In the genomic region with DNA sequence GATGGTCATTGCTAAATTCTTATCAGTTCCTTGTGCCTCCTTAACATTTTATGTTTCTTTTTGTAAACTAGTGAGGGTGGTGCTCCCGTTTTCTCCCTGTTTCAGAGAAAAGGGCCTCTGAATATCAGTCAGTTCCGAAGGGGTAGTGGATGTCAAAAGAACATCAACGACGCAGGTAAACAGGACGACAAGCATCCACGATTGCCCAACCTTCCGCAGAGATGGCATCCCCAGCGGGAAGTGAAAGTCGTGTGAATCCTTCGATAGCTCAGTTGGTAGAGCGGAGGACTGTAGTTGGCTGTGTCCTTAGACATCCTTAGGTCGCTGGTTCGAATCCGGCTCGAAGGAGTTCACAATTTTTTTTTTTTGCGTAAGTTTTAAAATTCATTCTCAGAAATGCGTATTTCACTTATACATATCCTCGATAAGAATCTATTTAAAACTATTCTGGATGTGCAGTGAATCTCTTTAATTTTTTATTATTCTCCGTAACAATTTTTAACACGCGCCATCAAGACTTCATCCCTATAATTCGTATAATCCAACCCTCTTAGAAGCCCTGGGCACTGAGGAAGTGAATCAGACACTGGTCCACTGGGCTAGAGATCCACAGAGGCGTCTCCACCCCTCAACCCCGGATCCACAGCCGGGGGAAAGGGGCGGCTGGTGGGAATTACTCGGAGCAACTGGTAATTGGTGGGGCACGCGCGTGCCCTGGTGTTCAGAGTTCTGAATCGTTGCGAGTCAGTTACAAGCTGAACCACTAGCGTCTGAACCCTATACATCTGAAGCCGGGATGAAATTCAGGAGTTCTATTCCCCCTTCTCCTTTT, we compare ENCODE assay signal across 1 cellular context.
TF ChIP-seq lines count a peak whose summit lies in the region.

No MANE protein-coding gene starts in this region.

TF ChIP-seq in HEK293, 187 proteins besides CTCF, POLR2A, EP300 and RAD21 (continued from another document and continues in another):
- TF ChIP-seq ZNF561 (tag by site-specific recombination; IDR thresholded peaks at IDR 0.05; ENCODE audit: borderline replicate concordance) = 0 out of 2 replicates have a peak, but pooled peaks have one; percentile 53
- peak; percentile 57; the same call in 1 of the 2 replicates for TF ChIP-seq YY1 (tag by site-specific recombination; IDR thresholded peaks at IDR 0.05)
- TF ChIP-seq SP2 (tag by site-specific recombination; IDR thresholded peaks at IDR 0.05) = peak; percentile 32; the same call in 1 of the 2 replicates
- TF ChIP-seq, protein P1, sequence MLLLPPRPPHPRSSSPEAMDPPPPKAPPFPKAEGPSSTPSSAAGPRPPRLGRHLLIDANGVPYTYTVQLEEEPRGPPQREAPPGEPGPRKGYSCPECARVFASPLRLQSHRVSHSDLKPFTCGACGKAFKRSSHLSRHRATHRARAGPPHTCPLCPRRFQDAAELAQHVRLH (tag by site-specific recombination; IDR thresholded peaks at IDR 0.05) = peak; percentile 77
- peak; percentile 84; the same call in 1 of the 2 replicates for TF ChIP-seq ZNF324 (tag by site-specific recombination; IDR thresholded peaks at IDR 0.05)
- no peak for TF ChIP-seq OVOL3 (tag by site-specific recombination; IDR thresholded peaks at IDR 0.05)
- TF ChIP-seq, protein P2, sequence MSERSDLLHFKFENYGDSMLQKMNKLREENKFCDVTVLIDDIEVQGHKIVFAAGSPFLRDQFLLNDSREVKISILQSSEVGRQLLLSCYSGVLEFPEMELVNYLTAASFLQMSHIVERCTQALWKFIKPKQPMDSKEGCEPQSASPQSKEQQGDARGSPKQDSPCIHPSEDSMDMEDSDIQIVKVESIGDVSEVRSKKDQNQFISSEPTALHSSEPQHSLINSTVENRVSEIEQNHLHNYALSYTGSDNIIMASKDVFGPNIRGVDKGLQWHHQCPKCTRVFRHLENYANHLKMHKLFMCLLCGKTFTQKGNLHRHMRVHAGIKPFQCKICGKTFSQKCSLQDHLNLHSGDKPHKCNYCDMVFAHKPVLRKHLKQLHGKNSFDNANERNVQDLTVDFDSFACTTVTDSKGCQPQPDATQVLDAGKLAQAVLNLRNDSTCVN (tag by site-specific recombination; optimal IDR thresholded peaks at IDR 0.05) = peak; percentile 51
- TF ChIP-seq SCRT1 (tag by site-specific recombination; IDR thresholded peaks at IDR 0.05; ENCODE audit: borderline replicate concordance) = peak; percentile 64; the same call in 1 of the 2 replicates
- TF ChIP-seq MZF1 (tag by site-specific recombination; IDR thresholded peaks at IDR 0.05; ENCODE audit: borderline replicate concordance) = peak; percentile 19; the same call in 1 of the 2 replicates
- TF ChIP-seq GLI2 (tag by site-specific recombination; IDR thresholded peaks at IDR 0.05; ENCODE audit: borderline replicate concordance, low read depth) = 0 out of 2 replicates have a peak, but pooled peaks have one; percentile 2
- peak; percentile 89 for TF ChIP-seq ZNF660 (tag by site-specific recombination; IDR thresholded peaks at IDR 0.05)
- TF ChIP-seq, protein P3, sequence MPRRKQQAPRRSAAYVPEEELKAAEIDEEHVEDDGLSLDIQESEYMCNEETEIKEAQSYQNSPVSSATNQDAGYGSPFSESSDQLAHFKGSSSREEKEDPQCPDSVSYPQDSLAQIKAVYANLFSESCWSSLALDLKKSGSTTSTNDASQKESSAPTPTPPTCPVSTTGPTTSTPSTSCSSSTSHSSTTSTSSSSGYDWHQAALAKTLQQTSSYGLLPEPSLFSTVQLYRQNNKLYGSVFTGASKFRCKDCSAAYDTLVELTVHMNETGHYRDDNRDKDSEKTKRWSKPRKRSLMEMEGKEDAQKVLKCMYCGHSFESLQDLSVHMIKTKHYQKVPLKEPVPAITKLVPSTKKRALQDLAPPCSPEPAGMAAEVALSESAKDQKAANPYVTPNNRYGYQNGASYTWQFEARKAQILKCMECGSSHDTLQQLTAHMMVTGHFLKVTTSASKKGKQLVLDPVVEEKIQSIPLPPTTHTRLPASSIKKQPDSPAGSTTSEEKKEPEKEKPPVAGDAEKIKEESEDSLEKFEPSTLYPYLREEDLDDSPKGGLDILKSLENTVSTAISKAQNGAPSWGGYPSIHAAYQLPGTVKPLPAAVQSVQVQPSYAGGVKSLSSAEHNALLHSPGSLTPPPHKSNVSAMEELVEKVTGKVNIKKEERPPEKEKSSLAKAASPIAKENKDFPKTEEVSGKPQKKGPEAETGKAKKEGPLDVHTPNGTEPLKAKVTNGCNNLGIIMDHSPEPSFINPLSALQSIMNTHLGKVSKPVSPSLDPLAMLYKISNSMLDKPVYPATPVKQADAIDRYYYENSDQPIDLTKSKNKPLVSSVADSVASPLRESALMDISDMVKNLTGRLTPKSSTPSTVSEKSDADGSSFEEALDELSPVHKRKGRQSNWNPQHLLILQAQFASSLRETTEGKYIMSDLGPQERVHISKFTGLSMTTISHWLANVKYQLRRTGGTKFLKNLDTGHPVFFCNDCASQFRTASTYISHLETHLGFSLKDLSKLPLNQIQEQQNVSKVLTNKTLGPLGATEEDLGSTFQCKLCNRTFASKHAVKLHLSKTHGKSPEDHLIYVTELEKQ (tag by site-specific recombination; IDR thresholded peaks at IDR 0.05; ENCODE audit: borderline replicate concordance) = peak; percentile 61; the same call in 1 of the 2 replicates
- TF ChIP-seq ZBTB20 (tag by site-specific recombination; IDR thresholded peaks at IDR 0.05) = peak; percentile 82
- peak; percentile 44; the same call in 1 of the 2 replicates for TF ChIP-seq ZNF785 (tag by site-specific recombination; IDR thresholded peaks at IDR 0.05)
- peak; percentile 48 for TF ChIP-seq ZNF394 (tag by site-specific recombination; IDR thresholded peaks at IDR 0.05; ENCODE audit: borderline replicate concordance)
- TF ChIP-seq ZNF214 (tag by site-specific recombination; IDR thresholded peaks at IDR 0.05; ENCODE audit: borderline replicate concordance) = peak; percentile 77; the same call in 1 of the 2 replicates
- peak; percentile 55 for TF ChIP-seq ZSCAN30 (tag by site-specific recombination; IDR thresholded peaks at IDR 0.05)
- TF ChIP-seq, protein P4, sequence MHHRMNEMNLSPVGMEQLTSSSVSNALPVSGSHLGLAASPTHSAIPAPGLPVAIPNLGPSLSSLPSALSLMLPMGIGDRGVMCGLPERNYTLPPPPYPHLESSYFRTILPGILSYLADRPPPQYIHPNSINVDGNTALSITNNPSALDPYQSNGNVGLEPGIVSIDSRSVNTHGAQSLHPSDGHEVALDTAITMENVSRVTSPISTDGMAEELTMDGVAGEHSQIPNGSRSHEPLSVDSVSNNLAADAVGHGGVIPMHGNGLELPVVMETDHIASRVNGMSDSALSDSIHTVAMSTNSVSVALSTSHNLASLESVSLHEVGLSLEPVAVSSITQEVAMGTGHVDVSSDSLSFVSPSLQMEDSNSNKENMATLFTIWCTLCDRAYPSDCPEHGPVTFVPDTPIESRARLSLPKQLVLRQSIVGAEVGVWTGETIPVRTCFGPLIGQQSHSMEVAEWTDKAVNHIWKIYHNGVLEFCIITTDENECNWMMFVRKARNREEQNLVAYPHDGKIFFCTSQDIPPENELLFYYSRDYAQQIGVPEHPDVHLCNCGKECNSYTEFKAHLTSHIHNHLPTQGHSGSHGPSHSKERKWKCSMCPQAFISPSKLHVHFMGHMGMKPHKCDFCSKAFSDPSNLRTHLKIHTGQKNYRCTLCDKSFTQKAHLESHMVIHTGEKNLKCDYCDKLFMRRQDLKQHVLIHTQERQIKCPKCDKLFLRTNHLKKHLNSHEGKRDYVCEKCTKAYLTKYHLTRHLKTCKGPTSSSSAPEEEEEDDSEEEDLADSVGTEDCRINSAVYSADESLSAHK (tag by site-specific recombination; IDR thresholded peaks at IDR 0.05) = 0 out of 2 replicates have a peak, but pooled peaks have one; percentile 22
- TF ChIP-seq, protein P5, sequence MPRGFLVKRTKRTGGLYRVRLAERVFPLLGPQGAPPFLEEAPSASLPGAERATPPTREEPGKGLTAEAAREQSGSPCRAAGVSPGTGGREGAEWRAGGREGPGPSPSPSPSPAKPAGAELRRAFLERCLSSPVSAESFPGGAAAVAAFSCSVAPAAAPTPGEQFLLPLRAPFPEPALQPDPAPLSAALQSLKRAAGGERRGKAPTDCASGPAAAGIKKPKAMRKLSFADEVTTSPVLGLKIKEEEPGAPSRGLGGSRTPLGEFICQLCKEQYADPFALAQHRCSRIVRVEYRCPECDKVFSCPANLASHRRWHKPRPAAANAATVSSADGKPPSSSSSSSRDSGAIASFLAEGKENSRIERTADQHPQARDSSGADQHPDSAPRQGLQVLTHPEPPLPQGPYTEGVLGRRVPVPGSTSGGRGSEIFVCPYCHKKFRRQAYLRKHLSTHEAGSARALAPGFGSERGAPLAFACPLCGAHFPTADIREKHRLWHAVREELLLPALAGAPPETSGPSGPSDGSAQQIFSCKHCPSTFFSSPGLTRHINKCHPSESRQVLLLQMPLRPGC (tag by site-specific recombination; IDR thresholded peaks at IDR 0.05) = peak; percentile 74; the same call in 1 of the 2 replicates
- peak; percentile 60; the same call in 1 of the 2 replicates for TF ChIP-seq ZXDB (tag by site-specific recombination; IDR thresholded peaks at IDR 0.05)
- TF ChIP-seq ZEB2 (tag by site-specific recombination; IDR thresholded peaks at IDR 0.05) = peak; percentile 43; the same call in 1 of the 2 replicates
- TF ChIP-seq ZBTB48 (tag by site-specific recombination; IDR thresholded peaks at IDR 0.05) = no peak
- TF ChIP-seq, protein P6, sequence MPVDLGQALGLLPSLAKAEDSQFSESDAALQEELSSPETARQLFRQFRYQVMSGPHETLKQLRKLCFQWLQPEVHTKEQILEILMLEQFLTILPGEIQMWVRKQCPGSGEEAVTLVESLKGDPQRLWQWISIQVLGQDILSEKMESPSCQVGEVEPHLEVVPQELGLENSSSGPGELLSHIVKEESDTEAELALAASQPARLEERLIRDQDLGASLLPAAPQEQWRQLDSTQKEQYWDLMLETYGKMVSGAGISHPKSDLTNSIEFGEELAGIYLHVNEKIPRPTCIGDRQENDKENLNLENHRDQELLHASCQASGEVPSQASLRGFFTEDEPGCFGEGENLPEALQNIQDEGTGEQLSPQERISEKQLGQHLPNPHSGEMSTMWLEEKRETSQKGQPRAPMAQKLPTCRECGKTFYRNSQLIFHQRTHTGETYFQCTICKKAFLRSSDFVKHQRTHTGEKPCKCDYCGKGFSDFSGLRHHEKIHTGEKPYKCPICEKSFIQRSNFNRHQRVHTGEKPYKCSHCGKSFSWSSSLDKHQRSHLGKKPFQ (tag by site-specific recombination; IDR thresholded peaks at IDR 0.05) = peak; percentile 79
- peak; percentile 68; the same call in 1 of the 2 replicates for TF ChIP-seq ZNF2 (tag by site-specific recombination; IDR thresholded peaks at IDR 0.05)
- TF ChIP-seq ZNF654 (tag by site-specific recombination; IDR thresholded peaks at IDR 0.05; ENCODE audit: low read depth) = peak; percentile 63
- no peak for TF ChIP-seq ZNF510 (tag by site-specific recombination; IDR thresholded peaks at IDR 0.05; ENCODE audit: insufficient replicate concordance)
- no peak for TF ChIP-seq ZNF571 (tag by site-specific recombination; IDR thresholded peaks at IDR 0.05)
- TF ChIP-seq, protein P7, sequence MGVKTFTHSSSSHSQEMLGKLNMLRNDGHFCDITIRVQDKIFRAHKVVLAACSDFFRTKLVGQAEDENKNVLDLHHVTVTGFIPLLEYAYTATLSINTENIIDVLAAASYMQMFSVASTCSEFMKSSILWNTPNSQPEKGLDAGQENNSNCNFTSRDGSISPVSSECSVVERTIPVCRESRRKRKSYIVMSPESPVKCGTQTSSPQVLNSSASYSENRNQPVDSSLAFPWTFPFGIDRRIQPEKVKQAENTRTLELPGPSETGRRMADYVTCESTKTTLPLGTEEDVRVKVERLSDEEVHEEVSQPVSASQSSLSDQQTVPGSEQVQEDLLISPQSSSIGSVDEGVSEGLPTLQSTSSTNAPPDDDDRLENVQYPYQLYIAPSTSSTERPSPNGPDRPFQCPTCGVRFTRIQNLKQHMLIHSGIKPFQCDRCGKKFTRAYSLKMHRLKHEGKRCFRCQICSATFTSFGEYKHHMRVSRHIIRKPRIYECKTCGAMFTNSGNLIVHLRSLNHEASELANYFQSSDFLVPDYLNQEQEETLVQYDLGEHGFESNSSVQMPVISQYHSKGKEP (tag by site-specific recombination; IDR thresholded peaks at IDR 0.05) = peak; percentile 59
- peak; percentile 86; the same call in 1 of the 2 replicates for TF ChIP-seq REPIN1 (tag by site-specific recombination; IDR thresholded peaks at IDR 0.05; ENCODE audit: low read depth)
- peak; percentile 68 for TF ChIP-seq KLF8 (tag by site-specific recombination; IDR thresholded peaks at IDR 0.05)
- TF ChIP-seq ZNF501 (tag by site-specific recombination; IDR thresholded peaks at IDR 0.05) = peak; percentile 73; the same call in 1 of the 2 replicates
- TF ChIP-seq, protein P8, sequence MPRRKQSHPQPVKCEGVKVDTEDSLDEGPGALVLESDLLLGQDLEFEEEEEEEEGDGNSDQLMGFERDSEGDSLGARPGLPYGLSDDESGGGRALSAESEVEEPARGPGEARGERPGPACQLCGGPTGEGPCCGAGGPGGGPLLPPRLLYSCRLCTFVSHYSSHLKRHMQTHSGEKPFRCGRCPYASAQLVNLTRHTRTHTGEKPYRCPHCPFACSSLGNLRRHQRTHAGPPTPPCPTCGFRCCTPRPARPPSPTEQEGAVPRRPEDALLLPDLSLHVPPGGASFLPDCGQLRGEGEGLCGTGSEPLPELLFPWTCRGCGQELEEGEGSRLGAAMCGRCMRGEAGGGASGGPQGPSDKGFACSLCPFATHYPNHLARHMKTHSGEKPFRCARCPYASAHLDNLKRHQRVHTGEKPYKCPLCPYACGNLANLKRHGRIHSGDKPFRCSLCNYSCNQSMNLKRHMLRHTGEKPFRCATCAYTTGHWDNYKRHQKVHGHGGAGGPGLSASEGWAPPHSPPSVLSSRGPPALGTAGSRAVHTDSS (tag by site-specific recombination; IDR thresholded peaks at IDR 0.05) = 0 out of 2 replicates have a peak, but pooled peaks have one; percentile 8
- TF ChIP-seq ZFP69B (tag by site-specific recombination; IDR thresholded peaks at IDR 0.05) = 0 out of 2 replicates have a peak, but pooled peaks have one; percentile 40
- TF ChIP-seq, protein P9, sequence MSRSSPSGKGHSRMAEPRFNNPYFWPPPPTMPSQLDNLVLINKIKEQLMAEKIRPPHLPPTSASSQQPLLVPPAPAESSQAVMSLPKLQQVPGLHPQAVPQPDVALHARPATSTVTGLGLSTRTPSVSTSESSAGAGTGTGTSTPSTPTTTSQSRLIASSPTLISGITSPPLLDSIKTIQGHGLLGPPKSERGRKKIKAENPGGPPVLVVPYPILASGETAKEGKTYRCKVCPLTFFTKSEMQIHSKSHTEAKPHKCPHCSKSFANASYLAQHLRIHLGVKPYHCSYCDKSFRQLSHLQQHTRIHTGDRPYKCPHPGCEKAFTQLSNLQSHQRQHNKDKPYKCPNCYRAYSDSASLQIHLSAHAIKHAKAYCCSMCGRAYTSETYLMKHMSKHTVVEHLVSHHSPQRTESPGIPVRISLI (tag by site-specific recombination; IDR thresholded peaks at IDR 0.05) = peak; percentile 98
- no peak for TF ChIP-seq ZNF416 (tag by site-specific recombination; IDR thresholded peaks at IDR 0.05)
